In genomic region chr20:48656661-48657211, GRCh38 we compare ENCODE assay signal across 9 cellular contexts.
A peak's percentile ranks its signal among the peaks of the same experiment; 100 is the strongest.
DNase-seq lines count a peak whose midpoint lies in the region; ATAC-seq and TF ChIP-seq lines count a peak whose summit lies in the region.
"Had no signal": no experiment of that assay in that cellular context is flagged by ENCODE, and none has a peak within 500 bp of the region (broad histone marks: within the 10 kb centered on the region; RNA-seq: fewer than 3 reads in every experiment).

No MANE protein-coding gene starts in this region.

- H2AFZ ChIP-seq in hepatocyte, result no peak overlapping the region

- no peak overlapping the region for H3K4me2 ChIP-seq in hepatocyte

- peak; percentile 90 for DNase-seq in 8988T
- no peak for DNase-seq in hepatocyte (ENCODE audit: low spot score)
- DNase-seq in NCI-H345 (lab: John Stamatoyannopoulos, UW), result no peak
- DNase-seq in esophagus squamous epithelium (lab: John Stamatoyannopoulos, UW), result no peak
- DNase-seq: NCI-H2029 had no signal

- no peaks in the 10 kb centered on the region for H3K79me2 ChIP-seq in hepatocyte

- no peaks in the 10 kb centered on the region for H3K27me3 ChIP-seq in hepatocyte
- peaks cover 0 to 11% (median 0%) of the 10 kb centered on the region in 4 donors for H3K27me3 ChIP-seq in esophagus squamous epithelium

- H3K27ac ChIP-seq in hepatocyte (no peak overlapping the region), esophagus squamous epithelium (no peak overlapping the region)

- TF ChIP-seq CTCF in GM12872 (IDR thresholded peaks at IDR 0.05; ENCODE audit: insufficient read depth, low read depth, low read length), result peak; percentile 15; the same call in 1 of the 3 replicates
- peak; percentile 17 for TF ChIP-seq CTCF in hepatocyte (IDR thresholded peaks at IDR 0.05; ENCODE audit: poor library complexity)
- peak in 1 of 6 experiments; percentile 23 for TF ChIP-seq CTCF in esophagus squamous epithelium (IDR thresholded peaks at IDR 0.05)

- H3K4me3 ChIP-seq in hepatocyte (no peak overlapping the region), esophagus squamous epithelium (no peak overlapping the region)

- H4K20me1 ChIP-seq in hepatocyte (ENCODE audit: insufficient read depth, poor library complexity, severe bottlenecking), result no peaks in the 10 kb centered on the region

- H3K9me2 ChIP-seq in hepatocyte (replicated peaks; ENCODE audit: insufficient read depth), result no peaks in the 10 kb centered on the region

- ATAC-seq in SK-N-SH treated with all-trans-retinoic acid at 6 μM for 48 hours, result peak; percentile 63
- no peak for ATAC-seq in GM19035 (IDR thresholded peaks at IDR 0.05; ENCODE audit: unreplicated experiment)
- ATAC-seq in HG02759 (IDR thresholded peaks at IDR 0.05; ENCODE audit: unreplicated experiment), result no peak

- intact Hi-C loops in esophagus squamous epithelium (cut with DNase I), result no loop called here

- H3K4me1 ChIP-seq in hepatocyte (ENCODE audit: insufficient read depth) (no peaks in the 10 kb centered on the region), esophagus squamous epithelium (peaks cover 0 to 24% (median 5%) of the 10 kb centered on the region in 3 donors)

- no peaks in the 10 kb centered on the region for H3K36me3 ChIP-seq in hepatocyte (replicated peaks; ENCODE audit: insufficient read depth, low read depth)
- H3K36me3 ChIP-seq in esophagus squamous epithelium, result peaks cover 0 to 57% (median 0%) of the 10 kb centered on the region in 3 donors

- WGBS in hepatocyte (ENCODE audit: low lambda C conversion rate, missing lambda C conversion rate), result 79% methylated on average over 15 of the region's 15 CpGs
- WGBS in esophagus squamous epithelium, 2 donors, result 63 to 73% methylated on average over 6 to 8 of the region's 15 CpGs

- no peaks in the 10 kb centered on the region for H3K9me3 ChIP-seq in hepatocyte (ENCODE audit: low read depth)
- H3K9me3 ChIP-seq in esophagus squamous epithelium, result no peaks in the 10 kb centered on the region

- no peak for TF ChIP-seq POLR2A in esophagus squamous epithelium (IDR thresholded peaks at IDR 0.05)

TF ChIP-seq in SK-N-SH treated with all-trans-retinoic acid at 6 μM for 48 hours, 23 proteins besides CTCF, POLR2A, EP300 and RAD21:
- no peak for TF ChIP-seq SNAI2 (CRISPR knock-in tag; IDR thresholded peaks at IDR 0.05)
- TF ChIP-seq BACH2 (CRISPR knock-in tag; IDR thresholded peaks at IDR 0.05; ENCODE audit: borderline replicate concordance), result no peak
- TF ChIP-seq ZC3H10 (CRISPR knock-in tag; IDR thresholded peaks at IDR 0.05), result no peak
- TF ChIP-seq ZFP30 (CRISPR knock-in tag; IDR thresholded peaks at IDR 0.05), result no peak
- no peak for TF ChIP-seq CSDC2 (CRISPR knock-in tag; IDR thresholded peaks at IDR 0.05)
- no peak for TF ChIP-seq PPARA (CRISPR knock-in tag; IDR thresholded peaks at IDR 0.05; ENCODE audit: borderline replicate concordance)
- TF ChIP-seq, protein P1, sequence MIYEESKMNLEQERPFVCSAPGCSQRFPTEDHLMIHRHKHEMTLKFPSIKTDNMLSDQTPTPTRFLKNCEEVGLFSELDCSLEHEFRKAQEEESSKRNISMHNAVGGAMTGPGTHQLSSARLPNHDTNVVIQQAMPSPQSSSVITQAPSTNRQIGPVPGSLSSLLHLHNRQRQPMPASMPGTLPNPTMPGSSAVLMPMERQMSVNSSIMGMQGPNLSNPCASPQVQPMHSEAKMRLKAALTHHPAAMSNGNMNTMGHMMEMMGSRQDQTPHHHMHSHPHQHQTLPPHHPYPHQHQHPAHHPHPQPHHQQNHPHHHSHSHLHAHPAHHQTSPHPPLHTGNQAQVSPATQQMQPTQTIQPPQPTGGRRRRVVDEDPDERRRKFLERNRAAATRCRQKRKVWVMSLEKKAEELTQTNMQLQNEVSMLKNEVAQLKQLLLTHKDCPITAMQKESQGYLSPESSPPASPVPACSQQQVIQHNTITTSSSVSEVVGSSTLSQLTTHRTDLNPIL (CRISPR knock-in tag; IDR thresholded peaks at IDR 0.05; ENCODE audit: low read depth), result no peak
- TF ChIP-seq GLIS3 (CRISPR knock-in tag; IDR thresholded peaks at IDR 0.05), result no peak
- no peak for TF ChIP-seq OSR1 (CRISPR knock-in tag; IDR thresholded peaks at IDR 0.05)
- no peak for TF ChIP-seq ZNF8 (CRISPR knock-in tag; IDR thresholded peaks at IDR 0.05)
- TF ChIP-seq ZNF70 (CRISPR knock-in tag; IDR thresholded peaks at IDR 0.05), result no peak
- TF ChIP-seq ZFP3 (CRISPR knock-in tag; IDR thresholded peaks at IDR 0.05), result no peak
- no peak for TF ChIP-seq TCF4 (CRISPR knock-in tag; IDR thresholded peaks at IDR 0.05; ENCODE audit: borderline replicate concordance)
